14 cellular contexts compared by ENCODE assay signal in genomic region chr5:52895070-52895469, GRCh38.
A peak's percentile ranks its signal among the peaks of the same experiment; 100 is the strongest.
DNase-seq lines count a peak whose midpoint lies in the region; ATAC-seq and TF ChIP-seq lines count a peak whose summit lies in the region.
"Had no signal": no experiment of that assay in that cellular context is flagged by ENCODE, and none has a peak within 500 bp of the region (broad histone marks: within the 10 kb centered on the region; RNA-seq: fewer than 3 reads in every experiment).

No MANE protein-coding gene starts in this region.

- H3K4me1 ChIP-seq in left ventricle myocardium inferior (peaks cover 53% of the 10 kb centered on the region), uterus (peaks cover 0 to 6% of the 10 kb centered on the region in 2 donors)

- peaks cover 58% of the 10 kb centered on the region for H3K4me1 Mint-ChIP-seq in nephron
- no peaks in the 10 kb centered on the region for H3K4me1 Mint-ChIP-seq in natural killer cell
- H3K4me1 Mint-ChIP-seq: activated CD4-positive, alpha-beta memory T cell treated with anti-CD3 and anti-CD28 coated beads, Interleukin-2, amount 10 ng/mL, durations not matched to agents 7 days and 5 days had no signal

- DNase-seq in left ventricle myocardium inferior (no peak), Right ventricle myocardium superior (no peak), fibroblast of peridontal ligament (ENCODE audit: extremely low read depth) (peak; percentile 29), uterus (peak in 1 of 2 donors; percentile 39), GOT3 (lab: John Stamatoyannopoulos, UW) (no peak), AG20443 (ENCODE audit: low spot score) (no peak), natural killer cell (no peak)
- DNase-seq: activated CD4-positive, alpha-beta memory T cell treated with anti-CD3 and anti-CD28 coated beads, Interleukin-2, amount 10 ng/mL, durations not matched to agents 7 days and 5 days; H9; midbrain; NCI-H2171; stimulated activated CD4-positive, alpha-beta T cell treated with anti-CD3 and anti-CD28 coated beads, Interleukin-15, amount 100 ng/mL, for 24 hours had no signal

- H3K27ac ChIP-seq in left ventricle myocardium inferior (replicated peaks) (peak overlapping the region; percentile 57), uterus (peak overlapping the region; percentile 56 to 71)

- H3K27me3 Mint-ChIP-seq in nephron (ENCODE audit: low read depth) (no peaks in the 10 kb centered on the region), natural killer cell (ENCODE audit: low read depth in 2 of 2) (peaks cover 5 to 29% of the 10 kb centered on the region in 2 donors)
- H3K27me3 Mint-ChIP-seq: dendritic cell treated with granulocyte-macrophage colony-stimulating factor and Interleukin-4, amounts not matched to agents 40 ng/mL and 50 ng/mL, for 4 days had no signal

- intact Hi-C loops in left ventricle myocardium inferior (cut with micrococcal nuclease) (no loop called here), Right ventricle myocardium superior (cut with DNase I) (no loop called here), uterus (cut with DNase I; ENCODE audit: low total_unique reads) (no loop called here), natural killer cell (cut with micrococcal nuclease) (no loop called here)

- no peak for TF ChIP-seq CTCF in left ventricle myocardium inferior (IDR thresholded peaks at IDR 0.05; ENCODE audit: borderline replicate concordance)
- no peak for TF ChIP-seq CTCF in nephron (IDR thresholded peaks at IDR 0.05; ENCODE audit: unreplicated experiment in 3 of 3)
- TF ChIP-seq CTCF in uterus (IDR thresholded peaks at IDR 0.05) = no peak
- no peak for TF ChIP-seq CTCF in natural killer cell (IDR thresholded peaks at IDR 0.05)

- TF ChIP-seq POLR2A in uterus (IDR thresholded peaks at IDR 0.05) = no peak

- ATAC-seq in Right ventricle myocardium superior (ENCODE audit: poor library complexity) (no peak), natural killer cell (no peak)

- peaks cover 10% of the 10 kb centered on the region for H3K36me3 Mint-ChIP-seq in nephron (ENCODE audit: low read depth)
- H3K36me3 Mint-ChIP-seq in natural killer cell = no peaks in the 10 kb centered on the region

- H3K9me3 Mint-ChIP-seq in nephron = no peaks in the 10 kb centered on the region
- no peaks in the 10 kb centered on the region for H3K9me3 Mint-ChIP-seq in natural killer cell
- H3K9me3 Mint-ChIP-seq: activated CD4-positive, alpha-beta memory T cell treated with anti-CD3 and anti-CD28 coated beads, Interleukin-2, amount 10 ng/mL, durations not matched to agents 7 days and 5 days; dendritic cell treated with granulocyte-macrophage colony-stimulating factor and Interleukin-4, amounts not matched to agents 40 ng/mL and 50 ng/mL, for 4 days; H9 had no signal

- H3K4me3 ChIP-seq in left ventricle myocardium inferior (no peak overlapping the region), uterus (no peak overlapping the region)

- H3K27me3 ChIP-seq in left ventricle myocardium inferior (ENCODE audit: low read depth) (no peaks in the 10 kb centered on the region), uterus (no peaks in the 10 kb centered on the region)

- peak overlapping the region; percentile 84 to 94 (median 87) for H3K27ac Mint-ChIP-seq in nephron
- no peak overlapping the region for H3K27ac Mint-ChIP-seq in natural killer cell
- H3K27ac Mint-ChIP-seq: activated CD4-positive, alpha-beta memory T cell treated with anti-CD3 and anti-CD28 coated beads, Interleukin-2, amount 10 ng/mL, durations not matched to agents 7 days and 5 days; dendritic cell treated with granulocyte-macrophage colony-stimulating factor and Interleukin-4, amounts not matched to agents 40 ng/mL and 50 ng/mL, for 4 days had no signal

- H3K9me3 ChIP-seq in left ventricle myocardium inferior (replicated peaks) = no peaks in the 10 kb centered on the region
- no peaks in the 10 kb centered on the region for H3K9me3 ChIP-seq in uterus

- peaks cover 35% of the 10 kb centered on the region for H3K36me3 ChIP-seq in left ventricle myocardium inferior
- no peaks in the 10 kb centered on the region for H3K36me3 ChIP-seq in uterus

- peak overlapping the region in 2 of 3 experiments; percentile 31 to 47 for H3K4me3 Mint-ChIP-seq in nephron
- no peak overlapping the region for H3K4me3 Mint-ChIP-seq in natural killer cell
- H3K4me3 Mint-ChIP-seq: activated CD4-positive, alpha-beta memory T cell treated with anti-CD3 and anti-CD28 coated beads, Interleukin-2, amount 10 ng/mL, durations not matched to agents 7 days and 5 days; dendritic cell treated with granulocyte-macrophage colony-stimulating factor and Interleukin-4, amounts not matched to agents 40 ng/mL and 50 ng/mL, for 4 days; H9 had no signal

Comparison
In these comparisons a context has a peak if more than half of its experiments do, and no peak if none do; other contexts are left out.
1. H3K27ac Mint-ChIP-seq: peak in nephron (3 of 3); none in natural killer cell (0 of 2).